Comparison of ENCODE assay signal across 1 cellular context in the genomic region with DNA sequence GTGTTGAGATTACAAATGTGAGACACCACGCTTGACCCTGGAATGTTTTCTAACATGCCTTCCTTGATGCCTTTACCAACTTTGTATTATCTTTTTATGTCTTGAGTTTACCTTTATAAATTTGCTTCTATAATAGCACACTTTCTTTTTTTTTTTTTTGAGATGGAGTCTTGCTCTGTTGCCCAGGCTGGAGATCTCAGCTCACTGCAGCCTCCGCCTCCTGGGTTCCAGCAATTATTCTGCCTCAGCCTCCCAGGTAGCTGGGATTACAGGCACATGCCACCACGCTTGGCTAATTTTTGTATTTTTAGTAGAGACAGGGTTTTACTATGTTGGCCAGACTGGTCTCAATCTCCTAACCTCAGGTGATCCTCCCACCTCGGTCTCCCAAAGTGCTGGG. TPM values are rescaled to one million over a fixed set of nuclear protein-coding genes. Genes with fewer than 3 reads are reported as not detected.
"Had no signal": no experiment of that assay in that cellular context is flagged by ENCODE, and none has a peak within 500 bp of the region (broad histone marks: within the 10 kb centered on the region; RNA-seq: fewer than 3 reads in every experiment).

No MANE protein-coding gene starts in this region.

RNA-seq across cellular contexts. Expression of gene CIART, which starts 32.3 kb away (rescaled TPM):
- polyA plus RNA-seq: immature natural killer cell had no signal
